Comparison of ENCODE assay signal across 1 cellular context in the genomic region with DNA sequence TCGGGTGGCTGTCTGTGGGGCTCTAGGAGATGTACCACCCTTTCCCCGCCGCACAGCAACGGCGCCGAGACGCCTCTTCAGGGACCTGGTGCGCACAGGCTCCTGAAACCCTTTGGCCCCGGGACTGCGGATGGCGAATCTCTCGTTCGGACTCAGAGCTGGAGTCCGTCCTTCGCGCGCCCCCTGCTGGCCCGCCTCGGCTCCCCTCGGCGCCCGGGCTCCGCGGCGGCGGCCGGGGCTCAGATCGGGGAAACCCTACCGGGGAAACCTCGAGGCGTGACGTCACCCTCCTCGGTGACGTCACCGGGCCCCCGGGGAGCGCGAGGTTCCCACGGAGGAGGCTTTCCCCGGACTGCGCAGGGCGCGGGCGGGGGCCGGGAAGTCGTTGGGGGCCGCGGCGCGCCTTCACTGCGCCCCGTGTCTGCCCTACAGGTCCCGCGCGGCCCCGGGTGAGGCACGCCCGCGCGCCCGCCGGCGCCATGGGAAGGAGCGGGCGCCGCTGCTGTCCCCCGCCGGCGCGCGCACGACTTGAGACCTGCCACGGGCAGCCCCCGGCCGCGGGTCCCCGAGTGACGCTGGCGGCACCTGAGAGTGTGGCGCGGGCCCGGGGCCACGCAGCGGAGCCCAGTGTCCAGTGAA.
TF ChIP-seq lines count a peak whose summit lies in the region.

No MANE protein-coding gene starts in this region.

TF ChIP-seq in GM12878, 131 proteins besides CTCF, POLR2A, EP300 and RAD21 (continues in another document):
- TF ChIP-seq NFXL1 (IDR thresholded peaks at IDR 0.05; ENCODE audit: borderline replicate concordance), result 0 out of 2 replicates have a peak, but pooled peaks have one; percentile 69
- TF ChIP-seq TAF1 (IDR thresholded peaks at IDR 0.05; ENCODE audit: borderline replicate concordance, low read depth, low read length), result no peak
- TF ChIP-seq NR2C2 (IDR thresholded peaks at IDR 0.05; ENCODE audit: borderline replicate concordance, control insufficient read depth, insufficient read length, low read depth), result no peak
- peak; percentile 77 for TF ChIP-seq YY1 (IDR thresholded peaks at IDR 0.05; ENCODE audit: low read depth, low read length)
- TF ChIP-seq BCL11A (IDR thresholded peaks at IDR 0.05; ENCODE audit: low read depth, low read length), result peak; percentile 76; the same call in 1 of the 2 replicates
- TF ChIP-seq POLR2AphosphoS2 (IDR thresholded peaks at IDR 0.05; ENCODE audit: low read depth, low read length), result 0 out of 2 replicates have a peak, but pooled peaks have one; percentile 39
- no peak for TF ChIP-seq SREBF1 (IDR thresholded peaks at IDR 0.05; ENCODE audit: low read length)
- TF ChIP-seq BHLHE40 (IDR thresholded peaks at IDR 0.05; ENCODE audit: borderline replicate concordance in 1 of 2, low read depth in 2 of 2, low read length in 1 of 2), result peak in 1 of 2 experiments; percentile 66; a peak in 1 of 4 replicates
- TF ChIP-seq ZNF24 (IDR thresholded peaks at IDR 0.05), result peak; percentile 71; the same call in 1 of the 2 replicates
- TF ChIP-seq MXI1 (IDR thresholded peaks at IDR 0.05; ENCODE audit: low read depth, low read length), result peak; percentile 33
- TF ChIP-seq SMAD1 (IDR thresholded peaks at IDR 0.05; ENCODE audit: low read depth, partially characterized antibody), result no peak
- TF ChIP-seq, protein P1, sequence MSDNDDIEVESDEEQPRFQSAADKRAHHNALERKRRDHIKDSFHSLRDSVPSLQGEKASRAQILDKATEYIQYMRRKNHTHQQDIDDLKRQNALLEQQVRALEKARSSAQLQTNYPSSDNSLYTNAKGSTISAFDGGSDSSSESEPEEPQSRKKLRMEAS (IDR thresholded peaks at IDR 0.05; ENCODE audit: low read depth, low read length), result 0 out of 2 replicates have a peak, but pooled peaks have one; percentile 26
- 0 out of 2 replicates have a peak, but pooled peaks have one; percentile 61 for TF ChIP-seq ZNF217 (IDR thresholded peaks at IDR 0.05)
- no peak for TF ChIP-seq FOXM1 (IDR thresholded peaks at IDR 0.05; ENCODE audit: low read depth, low read length)
- TF ChIP-seq CBX5 (IDR thresholded peaks at IDR 0.05; ENCODE audit: low read depth), result no peak
- no peak for TF ChIP-seq HDAC6 (IDR thresholded peaks at IDR 0.05; ENCODE audit: unreplicated experiment)
- TF ChIP-seq GABPA (IDR thresholded peaks at IDR 0.05; ENCODE audit: low read depth), result no peak
- TF ChIP-seq FOS (IDR thresholded peaks at IDR 0.05; ENCODE audit: borderline replicate concordance, extremely low read depth, insufficient read length), result no peak
- peak in 1 of 2 experiments; percentile 54; a peak in 1 of 4 replicates for TF ChIP-seq SRF (IDR thresholded peaks at IDR 0.05; ENCODE audit: low read depth in 2 of 2, low read length in 2 of 2)
- no peak for TF ChIP-seq RAD51 (IDR thresholded peaks at IDR 0.05)
- TF ChIP-seq SMARCA5 (IDR thresholded peaks at IDR 0.05), result peak; percentile 67; the same call in 1 of the 2 replicates
- TF ChIP-seq SMC3 (IDR thresholded peaks at IDR 0.05; ENCODE audit: borderline replicate concordance, low read length), result peak; percentile 94
- no peak for TF ChIP-seq HDAC2 (IDR thresholded peaks at IDR 0.05)
- TF ChIP-seq DPF2 (IDR thresholded peaks at IDR 0.05), result peak; percentile 93
- peak; percentile 68 for TF ChIP-seq PAX5 (IDR thresholded peaks at IDR 0.05; ENCODE audit: borderline replicate concordance, low read depth, low read length)
- TF ChIP-seq NFYA (IDR thresholded peaks at IDR 0.05; ENCODE audit: borderline replicate concordance, low read depth, low read length), result no peak
- TF ChIP-seq TCF3 (IDR thresholded peaks at IDR 0.05; ENCODE audit: borderline replicate concordance, insufficient read depth, low read depth, low read length), result peak; percentile 43; the same call in 1 of the 2 replicates
- TF ChIP-seq, protein P2, sequence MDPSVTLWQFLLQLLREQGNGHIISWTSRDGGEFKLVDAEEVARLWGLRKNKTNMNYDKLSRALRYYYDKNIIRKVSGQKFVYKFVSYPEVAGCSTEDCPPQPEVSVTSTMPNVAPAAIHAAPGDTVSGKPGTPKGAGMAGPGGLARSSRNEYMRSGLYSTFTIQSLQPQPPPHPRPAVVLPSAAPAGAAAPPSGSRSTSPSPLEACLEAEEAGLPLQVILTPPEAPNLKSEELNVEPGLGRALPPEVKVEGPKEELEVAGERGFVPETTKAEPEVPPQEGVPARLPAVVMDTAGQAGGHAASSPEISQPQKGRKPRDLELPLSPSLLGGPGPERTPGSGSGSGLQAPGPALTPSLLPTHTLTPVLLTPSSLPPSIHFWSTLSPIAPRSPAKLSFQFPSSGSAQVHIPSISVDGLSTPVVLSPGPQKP (IDR thresholded peaks at IDR 0.05; ENCODE audit: low read depth, low read length), result peak; percentile 73
- TF ChIP-seq, protein P3, sequence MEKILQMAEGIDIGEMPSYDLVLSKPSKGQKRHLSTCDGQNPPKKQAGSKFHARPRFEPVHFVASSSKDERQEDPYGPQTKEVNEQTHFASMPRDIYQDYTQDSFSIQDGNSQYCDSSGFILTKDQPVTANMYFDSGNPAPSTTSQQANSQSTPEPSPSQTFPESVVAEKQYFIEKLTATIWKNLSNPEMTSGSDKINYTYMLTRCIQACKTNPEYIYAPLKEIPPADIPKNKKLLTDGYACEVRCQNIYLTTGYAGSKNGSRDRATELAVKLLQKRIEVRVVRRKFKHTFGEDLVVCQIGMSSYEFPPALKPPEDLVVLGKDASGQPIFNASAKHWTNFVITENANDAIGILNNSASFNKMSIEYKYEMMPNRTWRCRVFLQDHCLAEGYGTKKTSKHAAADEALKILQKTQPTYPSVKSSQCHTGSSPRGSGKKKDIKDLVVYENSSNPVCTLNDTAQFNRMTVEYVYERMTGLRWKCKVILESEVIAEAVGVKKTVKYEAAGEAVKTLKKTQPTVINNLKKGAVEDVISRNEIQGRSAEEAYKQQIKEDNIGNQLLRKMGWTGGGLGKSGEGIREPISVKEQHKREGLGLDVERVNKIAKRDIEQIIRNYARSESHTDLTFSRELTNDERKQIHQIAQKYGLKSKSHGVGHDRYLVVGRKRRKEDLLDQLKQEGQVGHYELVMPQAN (conservative IDR thresholded peaks at IDR 0.05), result no peak; the same call in none of the 2 replicates
- TF ChIP-seq, protein P4, sequence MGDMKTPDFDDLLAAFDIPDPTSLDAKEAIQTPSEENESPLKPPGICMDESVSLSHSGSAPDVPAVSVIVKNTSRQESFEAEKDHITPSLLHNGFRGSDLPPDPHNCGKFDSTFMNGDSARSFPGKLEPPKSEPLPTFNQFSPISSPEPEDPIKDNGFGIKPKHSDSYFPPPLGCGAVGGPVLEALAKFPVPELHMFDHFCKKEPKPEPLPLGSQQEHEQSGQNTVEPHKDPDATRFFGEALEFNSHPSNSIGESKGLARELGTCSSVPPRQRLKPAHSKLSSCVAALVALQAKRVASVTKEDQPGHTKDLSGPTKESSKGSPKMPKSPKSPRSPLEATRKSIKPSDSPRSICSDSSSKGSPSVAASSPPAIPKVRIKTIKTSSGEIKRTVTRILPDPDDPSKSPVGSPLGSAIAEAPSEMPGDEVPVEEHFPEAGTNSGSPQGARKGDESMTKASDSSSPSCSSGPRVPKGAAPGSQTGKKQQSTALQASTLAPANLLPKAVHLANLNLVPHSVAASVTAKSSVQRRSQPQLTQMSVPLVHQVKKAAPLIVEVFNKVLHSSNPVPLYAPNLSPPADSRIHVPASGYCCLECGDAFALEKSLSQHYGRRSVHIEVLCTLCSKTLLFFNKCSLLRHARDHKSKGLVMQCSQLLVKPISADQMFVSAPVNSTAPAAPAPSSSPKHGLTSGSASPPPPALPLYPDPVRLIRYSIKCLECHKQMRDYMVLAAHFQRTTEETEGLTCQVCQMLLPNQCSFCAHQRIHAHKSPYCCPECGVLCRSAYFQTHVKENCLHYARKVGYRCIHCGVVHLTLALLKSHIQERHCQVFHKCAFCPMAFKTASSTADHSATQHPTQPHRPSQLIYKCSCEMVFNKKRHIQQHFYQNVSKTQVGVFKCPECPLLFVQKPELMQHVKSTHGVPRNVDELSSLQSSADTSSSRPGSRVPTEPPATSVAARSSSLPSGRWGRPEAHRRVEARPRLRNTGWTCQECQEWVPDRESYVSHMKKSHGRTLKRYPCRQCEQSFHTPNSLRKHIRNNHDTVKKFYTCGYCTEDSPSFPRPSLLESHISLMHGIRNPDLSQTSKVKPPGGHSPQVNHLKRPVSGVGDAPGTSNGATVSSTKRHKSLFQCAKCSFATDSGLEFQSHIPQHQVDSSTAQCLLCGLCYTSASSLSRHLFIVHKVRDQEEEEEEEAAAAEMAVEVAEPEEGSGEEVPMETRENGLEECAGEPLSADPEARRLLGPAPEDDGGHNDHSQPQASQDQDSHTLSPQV (IDR thresholded peaks at IDR 0.05), result peak; percentile 97
- TF ChIP-seq MEF2A (IDR thresholded peaks at IDR 0.05; ENCODE audit: insufficient read depth, low read depth, low read length), result peak; percentile 76
- TF ChIP-seq IKZF1 (conservative IDR thresholded peaks at IDR 0.05), result peak; percentile 98
- TF ChIP-seq, protein P5, sequence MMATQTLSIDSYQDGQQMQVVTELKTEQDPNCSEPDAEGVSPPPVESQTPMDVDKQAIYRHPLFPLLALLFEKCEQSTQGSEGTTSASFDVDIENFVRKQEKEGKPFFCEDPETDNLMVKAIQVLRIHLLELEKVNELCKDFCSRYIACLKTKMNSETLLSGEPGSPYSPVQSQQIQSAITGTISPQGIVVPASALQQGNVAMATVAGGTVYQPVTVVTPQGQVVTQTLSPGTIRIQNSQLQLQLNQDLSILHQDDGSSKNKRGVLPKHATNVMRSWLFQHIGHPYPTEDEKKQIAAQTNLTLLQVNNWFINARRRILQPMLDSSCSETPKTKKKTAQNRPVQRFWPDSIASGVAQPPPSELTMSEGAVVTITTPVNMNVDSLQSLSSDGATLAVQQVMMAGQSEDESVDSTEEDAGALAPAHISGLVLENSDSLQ (IDR thresholded peaks at IDR 0.05), result no peak
- no peak for TF ChIP-seq CEBPB (IDR thresholded peaks at IDR 0.05; ENCODE audit: borderline replicate concordance in 1 of 2, low read depth in 2 of 2, low read length in 2 of 2)
- TF ChIP-seq ZSCAN29 (IDR thresholded peaks at IDR 0.05), result no peak
- TF ChIP-seq, protein P6, sequence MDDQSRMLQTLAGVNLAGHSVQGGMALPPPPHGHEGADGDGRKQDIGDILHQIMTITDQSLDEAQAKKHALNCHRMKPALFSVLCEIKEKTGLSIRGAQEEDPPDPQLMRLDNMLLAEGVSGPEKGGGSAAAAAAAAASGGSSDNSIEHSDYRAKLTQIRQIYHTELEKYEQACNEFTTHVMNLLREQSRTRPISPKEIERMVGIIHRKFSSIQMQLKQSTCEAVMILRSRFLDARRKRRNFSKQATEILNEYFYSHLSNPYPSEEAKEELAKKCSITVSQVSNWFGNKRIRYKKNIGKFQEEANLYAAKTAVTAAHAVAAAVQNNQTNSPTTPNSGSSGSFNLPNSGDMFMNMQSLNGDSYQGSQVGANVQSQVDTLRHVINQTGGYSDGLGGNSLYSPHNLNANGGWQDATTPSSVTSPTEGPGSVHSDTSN (IDR thresholded peaks at IDR 0.05; ENCODE audit: insufficient replicate concordance, low read depth, low read length), result no peak
- peak; percentile 98 for TF ChIP-seq GATAD2B (conservative IDR thresholded peaks at IDR 0.05; ENCODE audit: low read depth)
- no peak for TF ChIP-seq ETV6 (conservative IDR thresholded peaks at IDR 0.05 in 1 of 2, IDR thresholded peaks at IDR 0.05 in 1 of 2; ENCODE audit: borderline replicate concordance in 1 of 2, low read depth in 1 of 2)
- TF ChIP-seq, protein P7, sequence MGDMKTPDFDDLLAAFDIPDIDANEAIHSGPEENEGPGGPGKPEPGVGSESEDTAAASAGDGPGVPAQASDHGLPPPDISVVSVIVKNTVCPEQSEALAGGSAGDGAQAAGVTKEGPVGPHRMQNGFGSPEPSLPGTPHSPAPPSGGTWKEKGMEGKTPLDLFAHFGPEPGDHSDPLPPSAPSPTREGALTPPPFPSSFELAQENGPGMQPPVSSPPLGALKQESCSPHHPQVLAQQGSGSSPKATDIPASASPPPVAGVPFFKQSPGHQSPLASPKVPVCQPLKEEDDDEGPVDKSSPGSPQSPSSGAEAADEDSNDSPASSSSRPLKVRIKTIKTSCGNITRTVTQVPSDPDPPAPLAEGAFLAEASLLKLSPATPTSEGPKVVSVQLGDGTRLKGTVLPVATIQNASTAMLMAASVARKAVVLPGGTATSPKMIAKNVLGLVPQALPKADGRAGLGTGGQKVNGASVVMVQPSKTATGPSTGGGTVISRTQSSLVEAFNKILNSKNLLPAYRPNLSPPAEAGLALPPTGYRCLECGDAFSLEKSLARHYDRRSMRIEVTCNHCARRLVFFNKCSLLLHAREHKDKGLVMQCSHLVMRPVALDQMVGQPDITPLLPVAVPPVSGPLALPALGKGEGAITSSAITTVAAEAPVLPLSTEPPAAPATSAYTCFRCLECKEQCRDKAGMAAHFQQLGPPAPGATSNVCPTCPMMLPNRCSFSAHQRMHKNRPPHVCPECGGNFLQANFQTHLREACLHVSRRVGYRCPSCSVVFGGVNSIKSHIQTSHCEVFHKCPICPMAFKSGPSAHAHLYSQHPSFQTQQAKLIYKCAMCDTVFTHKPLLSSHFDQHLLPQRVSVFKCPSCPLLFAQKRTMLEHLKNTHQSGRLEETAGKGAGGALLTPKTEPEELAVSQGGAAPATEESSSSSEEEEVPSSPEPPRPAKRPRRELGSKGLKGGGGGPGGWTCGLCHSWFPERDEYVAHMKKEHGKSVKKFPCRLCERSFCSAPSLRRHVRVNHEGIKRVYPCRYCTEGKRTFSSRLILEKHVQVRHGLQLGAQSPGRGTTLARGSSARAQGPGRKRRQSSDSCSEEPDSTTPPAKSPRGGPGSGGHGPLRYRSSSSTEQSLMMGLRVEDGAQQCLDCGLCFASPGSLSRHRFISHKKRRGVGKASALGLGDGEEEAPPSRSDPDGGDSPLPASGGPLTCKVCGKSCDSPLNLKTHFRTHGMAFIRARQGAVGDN (IDR thresholded peaks at IDR 0.05), result peak; percentile 35; the same call in 1 of the 2 replicates
- peak; percentile 95 for TF ChIP-seq ATF7 (IDR thresholded peaks at IDR 0.05; ENCODE audit: low read depth)
- TF ChIP-seq SIX5 (IDR thresholded peaks at IDR 0.05; ENCODE audit: low read depth, low read length, severe bottlenecking), result no peak
- TF ChIP-seq CHD2 (IDR thresholded peaks at IDR 0.05; ENCODE audit: borderline replicate concordance, low read depth, low read length), result peak; percentile 62; the same call in 1 of the 2 replicates
- peak; percentile 17 for TF ChIP-seq KLF5 (IDR thresholded peaks at IDR 0.05; ENCODE audit: partially characterized antibody)
